ENCODE assay signal across 1 cellular context in genomic region chr12:39675263-39675662, GRCh38.
TF ChIP-seq lines count a peak whose summit lies in the region.

No MANE protein-coding gene starts in this region.

TF ChIP-seq in HCT116, 20 proteins besides CTCF, POLR2A, EP300 and RAD21 (continued from another document):
- TF ChIP-seq, protein P1, sequence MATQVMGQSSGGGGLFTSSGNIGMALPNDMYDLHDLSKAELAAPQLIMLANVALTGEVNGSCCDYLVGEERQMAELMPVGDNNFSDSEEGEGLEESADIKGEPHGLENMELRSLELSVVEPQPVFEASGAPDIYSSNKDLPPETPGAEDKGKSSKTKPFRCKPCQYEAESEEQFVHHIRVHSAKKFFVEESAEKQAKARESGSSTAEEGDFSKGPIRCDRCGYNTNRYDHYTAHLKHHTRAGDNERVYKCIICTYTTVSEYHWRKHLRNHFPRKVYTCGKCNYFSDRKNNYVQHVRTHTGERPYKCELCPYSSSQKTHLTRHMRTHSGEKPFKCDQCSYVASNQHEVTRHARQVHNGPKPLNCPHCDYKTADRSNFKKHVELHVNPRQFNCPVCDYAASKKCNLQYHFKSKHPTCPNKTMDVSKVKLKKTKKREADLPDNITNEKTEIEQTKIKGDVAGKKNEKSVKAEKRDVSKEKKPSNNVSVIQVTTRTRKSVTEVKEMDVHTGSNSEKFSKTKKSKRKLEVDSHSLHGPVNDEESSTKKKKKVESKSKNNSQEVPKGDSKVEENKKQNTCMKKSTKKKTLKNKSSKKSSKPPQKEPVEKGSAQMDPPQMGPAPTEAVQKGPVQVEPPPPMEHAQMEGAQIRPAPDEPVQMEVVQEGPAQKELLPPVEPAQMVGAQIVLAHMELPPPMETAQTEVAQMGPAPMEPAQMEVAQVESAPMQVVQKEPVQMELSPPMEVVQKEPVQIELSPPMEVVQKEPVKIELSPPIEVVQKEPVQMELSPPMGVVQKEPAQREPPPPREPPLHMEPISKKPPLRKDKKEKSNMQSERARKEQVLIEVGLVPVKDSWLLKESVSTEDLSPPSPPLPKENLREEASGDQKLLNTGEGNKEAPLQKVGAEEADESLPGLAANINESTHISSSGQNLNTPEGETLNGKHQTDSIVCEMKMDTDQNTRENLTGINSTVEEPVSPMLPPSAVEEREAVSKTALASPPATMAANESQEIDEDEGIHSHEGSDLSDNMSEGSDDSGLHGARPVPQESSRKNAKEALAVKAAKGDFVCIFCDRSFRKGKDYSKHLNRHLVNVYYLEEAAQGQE (IDR thresholded peaks at IDR 0.05; ENCODE audit: low read depth): no peak
- no peak for TF ChIP-seq YY1 (IDR thresholded peaks at IDR 0.05; ENCODE audit: extremely low read depth, insufficient replicate concordance, low read depth, low read length)
